In genomic region chr7:55951637-55952351, GRCh38 we compare ENCODE assay signal across 8 cellular contexts. TPM values are rescaled to one million over a fixed set of nuclear protein-coding genes. Genes with fewer than 3 reads are reported as not detected.
A peak's percentile ranks its signal among the peaks of the same experiment; 100 is the strongest.
DNase-seq lines count a peak whose midpoint lies in the region; ATAC-seq, FAIRE-seq and TF ChIP-seq lines count a peak whose summit lies in the region.

Gene MRPS17, plus strand, starts transcription at chr7:55951877. Its CDS starts 1,319 bp downstream, at chr7:55953196.

- peak within 1 kb of the TSS; percentile 78 for H3K27ac Mint-ChIP-seq in activated T-cell treated with anti-CD3 and anti-CD28 coated beads, Interleukin-2, amount 50 U/mL, for 72 hours

- WGBS in esophagus squamous epithelium, 2 donors: 1% methylated on average over 19 to 45 of the region's 53 CpGs

- H3K4me1 Mint-ChIP-seq in activated T-cell treated with anti-CD3 and anti-CD28 coated beads, Interleukin-2, amount 50 U/mL, for 72 hours (ENCODE audit: low read depth): peaks cover 22% of the 10 kb centered on the region

- H3K9ac ChIP-seq in KMS-11: peak within 1 kb of the TSS; percentile 84

- H3K4me3 Mint-ChIP-seq in activated T-cell treated with anti-CD3 and anti-CD28 coated beads, Interleukin-2, amount 50 U/mL, for 72 hours: peak within 1 kb of the TSS; percentile 87 to 96

- H3K4me3 ChIP-seq in KMS-11 (IDR thresholded peaks at IDR 0.05; ENCODE audit: insufficient read depth, low read depth, low read length): no peak within 1 kb of the TSS
- peak within 1 kb of the TSS; percentile 72 to 87 (median 85) for H3K4me3 ChIP-seq in esophagus squamous epithelium

- no peaks in the 10 kb centered on the region for H3K27me3 Mint-ChIP-seq in activated T-cell treated with anti-CD3 and anti-CD28 coated beads, Interleukin-2, amount 50 U/mL, for 72 hours (ENCODE audit: low read depth)

- ATAC-seq in GM21737 (IDR thresholded peaks at IDR 0.05; ENCODE audit: unreplicated experiment): peak; percentile 100
- ATAC-seq in activated T-cell treated with anti-CD3 and anti-CD28 coated beads, Interleukin-2, amount 50 U/mL, for 72 hours (replicated peaks in 1 of 2): peak; percentile 100

- H3K9me3 Mint-ChIP-seq in activated T-cell treated with anti-CD3 and anti-CD28 coated beads, Interleukin-2, amount 50 U/mL, for 72 hours: peaks cover 0 to 2% of the 10 kb centered on the region in 2 donors

- H3K27ac ChIP-seq in KMS-11 (peak within 1 kb of the TSS; percentile 68), esophagus squamous epithelium (peak within 1 kb of the TSS; percentile 84 to 92 (median 88))

- H2AFZ ChIP-seq in KMS-11 (ENCODE audit: low read depth): peak within 1 kb of the TSS; percentile 93

- H3K36me3 ChIP-seq in KMS-11 (ENCODE audit: insufficient read depth): peaks cover 3% of the 10 kb centered on the region; the same call in 1 of the 2 replicates
- H3K36me3 ChIP-seq in esophagus squamous epithelium: peaks cover 0 to 35% (median 10%) of the 10 kb centered on the region in 3 donors

- H3K4me1 ChIP-seq in KMS-11 (ENCODE audit: low read depth, poor library complexity, severe bottlenecking): no peaks in the 10 kb centered on the region
- H3K4me1 ChIP-seq in esophagus squamous epithelium: peaks cover 5 to 23% (median 8%) of the 10 kb centered on the region in 3 donors

- TF ChIP-seq POLR2A in esophagus squamous epithelium (IDR thresholded peaks at IDR 0.05): peak in 3 of 4 donors; percentile 55 to 71 (median 63)

- peaks cover 2 to 16% of the 10 kb centered on the region in 2 donors for H3K36me3 Mint-ChIP-seq in activated T-cell treated with anti-CD3 and anti-CD28 coated beads, Interleukin-2, amount 50 U/mL, for 72 hours (ENCODE audit: insufficient read depth in 2 of 2)

- DNase-seq in DMS79 treated with DMSO at 0.1 percent for 48 hours (lab: John Stamatoyannopoulos, UW) (peak; percentile 83), RCC 7860 (ENCODE audit: low spot score) (peak; percentile 84), esophagus squamous epithelium (lab: John Stamatoyannopoulos, UW) (peak; percentile 53), myocyte (ENCODE audit: low read depth) (peak; percentile 92)
- peak; percentile 94 for DNase-seq in activated T-cell treated with anti-CD3 and anti-CD28 coated beads, Interleukin-2, amount 50 U/mL, for 72 hours
- DNase-seq in stimulated activated CD8-positive, alpha-beta memory T cell treated with anti-CD3 and anti-CD28 coated beads, Interleukin-7, amount 100 ng/mL, for 48 hours (ENCODE audit: extremely low read depth in 1 of 2, low read depth in 1 of 2): peak; percentile 84 to 90

- FAIRE-seq in RCC 7860 (lab: Jason Lieb, UNC): peak; percentile 64

- no peaks in the 10 kb centered on the region for H3K27me3 ChIP-seq in KMS-11 (ENCODE audit: insufficient read depth, low read depth)
- no peaks in the 10 kb centered on the region for H3K27me3 ChIP-seq in esophagus squamous epithelium

- TF ChIP-seq CTCF in KMS-11 (conservative IDR thresholded peaks at IDR 0.05; ENCODE audit: low read depth, low read length) (no peak), esophagus squamous epithelium (IDR thresholded peaks at IDR 0.05) (peak in 2 of 6 experiments; percentile 3 to 49)

- H3K79me2 ChIP-seq in KMS-11 (ENCODE audit: insufficient read depth, low read depth): peaks cover 10% of the 10 kb centered on the region

- H3K4me2 ChIP-seq in KMS-11: peak within 1 kb of the TSS; percentile 67

- H3K9me3 ChIP-seq in esophagus squamous epithelium: no peaks in the 10 kb centered on the region

- intact Hi-C loops in esophagus squamous epithelium (cut with DNase I): no loop called here

- H4K20me1 ChIP-seq in KMS-11 (ENCODE audit: insufficient read depth): no peaks in the 10 kb centered on the region

RNA-seq across cellular contexts. Expression of gene MRPS17, which starts in this region (rescaled TPM):
- total RNA-seq in activated T-cell treated with anti-CD3 and anti-CD28 coated beads, Interleukin-2, amount 50 U/mL, for 72 hours: 10 to 100 TPM; 15.3 to 17.1 TPM
- total RNA-seq in esophagus squamous epithelium (10 to 100 TPM in 2 of 4 donors, 1 to 10 TPM in 2; 4.3 to 11.8 (median 10.2) TPM), myocyte (18.3 and 19.1 TPM in 2 replicates)
- 19.1 TPM for polyA plus RNA-seq in myocyte (2012)
